Comparison of ENCODE assay signal across 8 cellular contexts in the genomic region with DNA sequence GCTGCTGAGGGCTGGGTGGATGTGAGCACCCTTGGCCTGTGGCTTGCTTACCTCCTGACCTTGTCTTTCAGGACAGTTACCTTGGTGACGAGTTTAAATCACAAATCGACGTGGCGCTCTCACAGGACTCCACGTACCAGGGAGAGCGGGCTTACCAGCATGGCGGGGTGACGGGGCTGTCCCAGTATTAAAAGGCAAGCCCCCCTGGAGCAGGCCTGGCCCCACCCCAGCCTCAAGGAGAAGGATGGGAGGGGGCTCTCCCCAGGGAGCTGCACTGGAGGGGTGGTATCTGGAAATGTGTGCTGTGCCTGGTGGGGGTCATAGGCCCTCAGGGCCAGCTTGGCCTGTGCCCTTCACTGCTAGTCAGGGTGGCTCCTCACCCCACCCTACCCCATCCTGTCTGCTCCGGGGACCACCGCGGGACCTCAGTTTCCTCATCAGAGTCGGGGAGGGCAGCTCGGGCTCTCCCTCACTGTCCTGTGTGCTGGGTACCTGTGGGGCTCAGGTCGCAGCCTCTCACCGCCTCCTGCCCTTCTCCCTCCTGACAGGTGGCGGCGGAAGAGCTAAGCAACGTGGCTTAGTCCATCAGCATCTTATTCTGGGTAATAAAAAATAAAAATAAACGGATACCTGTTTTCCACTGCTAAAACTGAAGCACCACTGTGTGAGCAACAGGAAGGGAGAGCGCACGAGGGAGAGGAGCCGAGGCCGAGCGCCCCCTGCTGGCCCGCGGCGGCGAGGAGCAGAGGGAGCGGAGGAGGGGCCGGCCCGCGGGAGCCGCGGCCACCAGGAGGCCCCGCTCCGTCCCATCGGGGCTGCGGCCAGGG. TPM values are rescaled to one million over a fixed set of nuclear protein-coding genes. Genes with fewer than 3 reads are reported as not detected.
DNase-seq lines count a peak whose midpoint lies in the region; ATAC-seq and TF ChIP-seq lines count a peak whose summit lies in the region.

No MANE protein-coding gene starts in this region.

- no peak overlapping the region for H2BK15ac ChIP-seq in mesendoderm (replicated peaks; ENCODE audit: low read depth)

- DNase-seq in MV-4-11 (lab: John Stamatoyannopoulos, UW) (peak; percentile 43), mesendoderm (peak; percentile 71)
- peak; percentile 65 for DNase-seq in activated CD4-positive, alpha-beta memory T cell treated with anti-CD3 and anti-CD28 coated beads, Interleukin-2, amount 10 ng/mL, durations not matched to agents 7 days and 5 days
- DNase-seq in effector memory CD4-positive, alpha-beta T cell, result peak; percentile 27 to 57 (median 31)
- peak; percentile 52 for DNase-seq in stimulated activated CD8-positive, alpha-beta memory T cell treated with anti-CD3 and anti-CD28 coated beads, Interleukin-2, amount 100 ng/mL, for 48 hours (ENCODE audit: low read depth in 2 of 2)

- no peak overlapping the region for H3K56ac ChIP-seq in mesendoderm (ENCODE audit: low read length)

- no peak overlapping the region for H3K4me2 ChIP-seq in mesendoderm (ENCODE audit: low read length)

- H3K9ac ChIP-seq in mesendoderm (ENCODE audit: low read length), result no peak overlapping the region

- POLR2A ChIA-PET in activated CD4-positive, alpha-beta memory T cell treated with anti-CD3 and anti-CD28 coated beads, Interleukin-2, amount 10 ng/mL, durations not matched to agents 7 days and 5 days (lab: Charles Lee), result no interaction called here

- no peaks in the 10 kb centered on the region for H3K9me3 Mint-ChIP-seq in activated CD4-positive, alpha-beta memory T cell treated with anti-CD3 and anti-CD28 coated beads, Interleukin-2, amount 10 ng/mL, durations not matched to agents 7 days and 5 days

- no peak overlapping the region for H4K8ac ChIP-seq in mesendoderm (ENCODE audit: low read depth, low read length)

- no peak overlapping the region for H2BK120ac ChIP-seq in mesendoderm (ENCODE audit: low read depth, low read length)

- no peak overlapping the region for H3K18ac ChIP-seq in mesendoderm (ENCODE audit: low read length)

- TF ChIP-seq CTCF in GM12874 (IDR thresholded peaks at IDR 0.05; ENCODE audit: insufficient read depth, low read depth, low read length), result peak; percentile 96

- H3K23ac ChIP-seq in mesendoderm (ENCODE audit: low read length), result no peak overlapping the region

- H3K27me3 ChIP-seq in effector memory CD4-positive, alpha-beta T cell (replicated peaks; ENCODE audit: control insufficient read depth, insufficient read depth, low read length, poor library complexity, severe bottlenecking), result peaks cover 3% of the 10 kb centered on the region
- no peaks in the 10 kb centered on the region for H3K27me3 ChIP-seq in mesendoderm (ENCODE audit: insufficient read depth, low read length, poor library complexity)

- no peaks in the 10 kb centered on the region for H3K79me2 ChIP-seq in mesendoderm (ENCODE audit: control insufficient read depth, insufficient read depth, low read length)

- H3K4me3 ChIP-seq in effector memory CD4-positive, alpha-beta T cell (ENCODE audit: insufficient read depth, low read depth, low read length, poor library complexity, severe bottlenecking), result no peak overlapping the region
- no peak overlapping the region for H3K4me3 ChIP-seq in mesendoderm (ENCODE audit: low read length)

- no peaks in the 10 kb centered on the region for H3K27me3 Mint-ChIP-seq in activated CD4-positive, alpha-beta memory T cell treated with anti-CD3 and anti-CD28 coated beads, Interleukin-2, amount 10 ng/mL, durations not matched to agents 7 days and 5 days

- no CpG with 5 or more reads among the region's 38 CpGs for WGBS in mesendoderm (ENCODE audit: extremely low coverage, insufficient coverage, low lambda C conversion rate)

- ATAC-seq in HG03460 (IDR thresholded peaks at IDR 0.05; ENCODE audit: unreplicated experiment) (no peak), HG03442 (IDR thresholded peaks at IDR 0.05; ENCODE audit: unreplicated experiment) (no peak)

- H3K9me3 ChIP-seq in effector memory CD4-positive, alpha-beta T cell (ENCODE audit: control insufficient read depth, low read length), result no peaks in the 10 kb centered on the region

- H3K36me3 Mint-ChIP-seq in activated CD4-positive, alpha-beta memory T cell treated with anti-CD3 and anti-CD28 coated beads, Interleukin-2, amount 10 ng/mL, durations not matched to agents 7 days and 5 days (ENCODE audit: low read depth), result peaks cover 62% of the 10 kb centered on the region

- CTCF ChIA-PET in activated CD4-positive, alpha-beta memory T cell treated with anti-CD3 and anti-CD28 coated beads, Interleukin-2, amount 10 ng/mL, durations not matched to agents 7 days and 5 days (lab: Charles Lee), result interaction anchor here (0.7 to 1.8 kb wide), 6 partner anchors 10 to 35 kb away, joined by 3 to 6 read pairs (median 3); partner anchors contain the start of gene UPF1

- peaks cover 69% of the 10 kb centered on the region for H3K36me3 ChIP-seq in effector memory CD4-positive, alpha-beta T cell (ENCODE audit: control insufficient read depth, insufficient read depth, low read length)
- peaks cover 9% of the 10 kb centered on the region for H3K36me3 ChIP-seq in mesendoderm (ENCODE audit: control insufficient read depth, insufficient read depth, low read length)

- H3K27ac Mint-ChIP-seq in activated CD4-positive, alpha-beta memory T cell treated with anti-CD3 and anti-CD28 coated beads, Interleukin-2, amount 10 ng/mL, durations not matched to agents 7 days and 5 days, result no peak overlapping the region

- H3K79me1 ChIP-seq in mesendoderm (ENCODE audit: low read length), result no peaks in the 10 kb centered on the region

- H2BK5ac ChIP-seq in mesendoderm (ENCODE audit: low read length), result no peak overlapping the region

- H3K4me3 Mint-ChIP-seq in activated CD4-positive, alpha-beta memory T cell treated with anti-CD3 and anti-CD28 coated beads, Interleukin-2, amount 10 ng/mL, durations not matched to agents 7 days and 5 days, result no peak overlapping the region

- H3K4me1 Mint-ChIP-seq in activated CD4-positive, alpha-beta memory T cell treated with anti-CD3 and anti-CD28 coated beads, Interleukin-2, amount 10 ng/mL, durations not matched to agents 7 days and 5 days, result peaks cover 1% of the 10 kb centered on the region

- no peak overlapping the region for H2AK5ac ChIP-seq in mesendoderm (ENCODE audit: low read length)

- H4K5ac ChIP-seq in mesendoderm (ENCODE audit: low read length), result no peak overlapping the region

- H3K4me1 ChIP-seq in effector memory CD4-positive, alpha-beta T cell (ENCODE audit: control insufficient read depth, insufficient read depth, low read length, poor library complexity, severe bottlenecking), result peaks cover 11% of the 10 kb centered on the region
- H3K4me1 ChIP-seq in mesendoderm (ENCODE audit: control insufficient read depth, low read depth, low read length), result peaks cover 3% of the 10 kb centered on the region

- H3K27ac ChIP-seq in effector memory CD4-positive, alpha-beta T cell (ENCODE audit: insufficient read depth, low read length, poor library complexity, severe bottlenecking), result no peak overlapping the region
- H3K27ac ChIP-seq in mesendoderm (ENCODE audit: low read depth, low read length), result no peak overlapping the region

- no peak overlapping the region for H3K4ac ChIP-seq in mesendoderm (ENCODE audit: low read depth, low read length)

RNA-seq across cellular contexts. Expression of gene CERS1, which starts 29.8 kb away (rescaled TPM):
- total RNA-seq in activated CD4-positive, alpha-beta memory T cell treated with anti-CD3 and anti-CD28 coated beads, Interleukin-2, amount 10 ng/mL, durations not matched to agents 7 days and 5 days, result not detected
- 6.9 TPM for polyA plus RNA-seq in mesendoderm (2013, experiment 1 of 2)
- polyA plus RNA-seq in mesendoderm (2013, experiment 2 of 2), result 6.7 TPM

RNA-seq across cellular contexts. Expression of gene UPF1, which starts 34.4 kb away (rescaled TPM):
- total RNA-seq in activated CD4-positive, alpha-beta memory T cell treated with anti-CD3 and anti-CD28 coated beads, Interleukin-2, amount 10 ng/mL, durations not matched to agents 7 days and 5 days, result 10 to 100 TPM; 74.4 to 74.6 TPM
- polyA plus RNA-seq in mesendoderm (2013, experiment 1 of 2), result 26.9 TPM
- 25.8 TPM for polyA plus RNA-seq in mesendoderm (2013, experiment 2 of 2)

RNA-seq across cellular contexts. Expression of gene COPE, which starts 53.0 kb away (rescaled TPM):
- total RNA-seq in activated CD4-positive, alpha-beta memory T cell treated with anti-CD3 and anti-CD28 coated beads, Interleukin-2, amount 10 ng/mL, durations not matched to agents 7 days and 5 days, result 100 to 1,000 TPM; 274 to 278 TPM
- 150 TPM for polyA plus RNA-seq in mesendoderm (2013, experiment 1 of 2)
- 147 TPM for polyA plus RNA-seq in mesendoderm (2013, experiment 2 of 2)

RNA-seq across cellular contexts. Expression of gene DDX49, which starts 53.3 kb away (rescaled TPM):
- total RNA-seq in activated CD4-positive, alpha-beta memory T cell treated with anti-CD3 and anti-CD28 coated beads, Interleukin-2, amount 10 ng/mL, durations not matched to agents 7 days and 5 days, result 10 to 100 TPM; 34.0 to 36.2 TPM
- polyA plus RNA-seq in mesendoderm (2013, experiment 1 of 2), result 27.4 TPM
- 29.7 TPM for polyA plus RNA-seq in mesendoderm (2013, experiment 2 of 2)
